ENCODE assay signal across 8 cellular contexts in genomic region chr13:39676315-39676876, GRCh38. TPM values are rescaled to one million over a fixed set of nuclear protein-coding genes. Genes with fewer than 3 reads are reported as not detected.
DNase-seq lines count a peak whose midpoint lies in the region; ATAC-seq, FAIRE-seq and TF ChIP-seq lines count a peak whose summit lies in the region.

No MANE protein-coding gene starts in this region.

- H3K9me2 ChIP-seq in hepatocyte (replicated peaks; ENCODE audit: insufficient read depth) = no peaks in the 10 kb centered on the region

- H3K9me3 ChIP-seq in A549 (no peaks in the 10 kb centered on the region), adipocyte (ENCODE audit: control insufficient read depth, low read length) (no peaks in the 10 kb centered on the region), hepatocyte (ENCODE audit: low read depth) (no peaks in the 10 kb centered on the region), uterus (no peaks in the 10 kb centered on the region)

- H3K36me3 ChIP-seq in adipocyte (ENCODE audit: control insufficient read depth, insufficient read depth, low read length, severe bottlenecking) (peaks cover 41% of the 10 kb centered on the region), hepatocyte (replicated peaks; ENCODE audit: insufficient read depth, low read depth) (no peaks in the 10 kb centered on the region), uterus (no peaks in the 10 kb centered on the region)

- POLR2A ChIA-PET in A549 (lab: Yijun Ruan, JAX) = no interaction called here

- H3K4me1 ChIP-seq in A549 (no peaks in the 10 kb centered on the region), adipocyte (ENCODE audit: control insufficient read depth, insufficient read depth, low read length) (peaks cover 4% of the 10 kb centered on the region), hepatocyte (ENCODE audit: insufficient read depth) (no peaks in the 10 kb centered on the region), uterus (no peaks in the 10 kb centered on the region)

- no peaks in the 10 kb centered on the region for H3K27me3 ChIP-seq in adipocyte (replicated peaks; ENCODE audit: control insufficient read depth, insufficient read depth, low read length)
- no peaks in the 10 kb centered on the region for H3K27me3 ChIP-seq in hepatocyte
- no peaks in the 10 kb centered on the region for H3K27me3 ChIP-seq in uterus

- ATAC-seq in A549 = no peak
- no peak for ATAC-seq in HG02763 (IDR thresholded peaks at IDR 0.05; ENCODE audit: unreplicated experiment)
- no peak for ATAC-seq in GM21515 (IDR thresholded peaks at IDR 0.05; ENCODE audit: unreplicated experiment)

- no peak for FAIRE-seq in A549 (lab: Jason Lieb, UNC)

- DNase-seq in A549 (ENCODE audit: low read depth in 1 of 2, low spot score in 1 of 2) (peak; percentile 0 to 41), EH (ENCODE audit: low read depth) (peak; percentile 58), NCI-H1694 (lab: John Stamatoyannopoulos, UW) (peak; percentile 72), adipocyte (ENCODE audit: low read depth) (peak; percentile 84), hepatocyte (ENCODE audit: low spot score) (peak; percentile 59), uterus (peak in 1 of 2 donors; percentile 23)

- TF ChIP-seq POLR2A in A549 (IDR thresholded peaks at IDR 0.05; ENCODE audit: low read length) (no peak), uterus (IDR thresholded peaks at IDR 0.05) (no peak)

- peak; percentile 41; the same call in 2 of the 3 replicates for TF ChIP-seq CTCF in A549 (IDR thresholded peaks at IDR 0.05)
- TF ChIP-seq CTCF in hepatocyte (IDR thresholded peaks at IDR 0.05; ENCODE audit: poor library complexity) = peak; percentile 57
- peak; percentile 37 to 60 (median 47) for TF ChIP-seq CTCF in uterus (IDR thresholded peaks at IDR 0.05)

- TF ChIP-seq RAD21 in A549 (conservative IDR thresholded peaks at IDR 0.05 in 1 of 2, IDR thresholded peaks at IDR 0.05 in 1 of 2) = peak; percentile 32 to 54; a peak in 3 of 5 replicates

- no peak for TF ChIP-seq EP300 in A549 (IDR thresholded peaks at IDR 0.05)

- no peak overlapping the region for H3K9ac ChIP-seq in adipocyte (ENCODE audit: low read length)

- WGBS in A549 (ENCODE audit: missing lambda C conversion rate) = 86% methylated on average over 1 of the region's 1 CpG
- 96% methylated on average over 1 of the region's 1 CpG for WGBS in hepatocyte (ENCODE audit: low lambda C conversion rate, missing lambda C conversion rate)

- no peaks in the 10 kb centered on the region for H4K20me1 ChIP-seq in hepatocyte (ENCODE audit: insufficient read depth, poor library complexity, severe bottlenecking)

- CTCF ChIA-PET in A549 (lab: Yijun Ruan, JAX) = interaction anchor here (1.8 kb wide), 1 partner anchor 531 kb away, joined by 6 read pairs; no protein-coding TSS in a partner anchor

- H3K4me3 ChIP-seq in A549 (no peak overlapping the region), adipocyte (ENCODE audit: low read length) (no peak overlapping the region), hepatocyte (no peak overlapping the region), uterus (no peak overlapping the region)

- H3K27ac ChIP-seq in A549 (no peak overlapping the region), hepatocyte (no peak overlapping the region), uterus (no peak overlapping the region)

- no peaks in the 10 kb centered on the region for H3K79me2 ChIP-seq in hepatocyte

- intact Hi-C loops in uterus (cut with DNase I; ENCODE audit: low total_unique reads) = no loop called here

- H2AFZ ChIP-seq in hepatocyte = no peak overlapping the region

- H3K4me2 ChIP-seq in A549 = no peak overlapping the region
- no peak overlapping the region for H3K4me2 ChIP-seq in hepatocyte

TF ChIP-seq in A549, 52 proteins besides CTCF, POLR2A, EP300 and RAD21:
- no peak for TF ChIP-seq HDAC2 (IDR thresholded peaks at IDR 0.05)
- no peak for TF ChIP-seq RNF2 (IDR thresholded peaks at IDR 0.05; ENCODE audit: borderline replicate concordance, low read depth)
- TF ChIP-seq JUN (IDR thresholded peaks at IDR 0.05) = no peak
- no peak for TF ChIP-seq ZSCAN20 (CRISPR knock-in tag; IDR thresholded peaks at IDR 0.05)
- TF ChIP-seq KDM5A (IDR thresholded peaks at IDR 0.05) = no peak
- peak; percentile 29; the same call in 2 of the 3 replicates for TF ChIP-seq SMC3 (IDR thresholded peaks at IDR 0.05)
- no peak for TF ChIP-seq ZNF302 (CRISPR knock-in tag; IDR thresholded peaks at IDR 0.05)
- TF ChIP-seq BHLHE40 (IDR thresholded peaks at IDR 0.05; ENCODE audit: low read depth, low read length) = no peak

RNA-seq across cellular contexts. Expression of gene COG6, which starts 20.9 kb away (rescaled TPM):
- 18.8 and 22.0 TPM in 2 replicates for polyA plus RNA-seq in A549 (2011; rRNA removed)
- 3.8 and 4.2 TPM in 2 replicates for polyA plus RNA-seq in A549 (2012; cell fraction: cytosol; rRNA removed)
- 2.0 and 4.9 TPM in 2 replicates for polyA plus RNA-seq in A549 (2012; cell fraction: nucleus; rRNA removed)
- 7.9 to 8.9 TPM (median 8.8 TPM) in 3 replicates for polyA plus RNA-seq in A549 (2017; fragmentation: RNase III; extraction: RNeasy Plus Mini Kit Qiagen cat#74134 plus additional on column Dnase treatment)
- polyA minus RNA-seq in A549 (2011; rRNA and poly(A)+ RNA removed) = 6.9 TPM in 2 replicates
- 37.0 and 37.3 TPM in 2 replicates for total RNA-seq in hepatocyte
- polyA plus RNA-seq in hepatocyte = 18.3 and 25.3 TPM in 2 replicates
- total RNA-seq in uterus = 10 to 100 TPM; 17.1 to 83.2 (median 52.2) TPM
